ENCODE assay signal across 19 cellular contexts in the genomic region with DNA sequence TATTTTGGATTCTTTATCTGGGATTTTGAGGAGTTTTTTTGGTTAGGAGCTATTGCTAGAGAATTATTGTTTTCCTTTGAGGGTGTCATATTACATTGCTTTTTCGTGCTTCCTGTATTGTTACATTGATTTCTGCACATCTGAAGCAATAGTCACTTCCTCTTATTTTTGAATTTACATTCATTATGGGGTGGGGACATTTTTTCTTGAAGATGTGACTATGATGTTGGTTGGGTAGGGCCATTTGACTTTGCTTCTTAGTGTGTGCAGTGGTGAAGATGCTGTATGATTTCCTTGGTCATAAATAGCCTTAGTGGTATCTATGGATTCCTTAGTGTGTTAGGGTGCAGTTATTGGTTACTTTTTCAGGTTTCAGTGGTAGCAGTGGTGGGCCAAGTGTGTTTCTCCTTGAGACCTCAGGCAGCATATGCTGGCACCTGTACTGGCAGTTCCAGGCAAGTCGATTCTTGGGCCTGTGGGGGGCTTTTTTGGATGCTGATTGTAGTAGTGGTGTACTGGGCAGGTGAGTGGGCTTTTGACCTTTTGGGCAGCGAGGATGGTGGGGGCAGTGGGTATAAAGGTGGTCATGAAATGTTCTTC.
DNase-seq lines count a peak whose midpoint lies in the region; ATAC-seq, FAIRE-seq and TF ChIP-seq lines count a peak whose summit lies in the region.
"Had no signal": no experiment of that assay in that cellular context is flagged by ENCODE, and none has a peak within 500 bp of the region (broad histone marks: within the 10 kb centered on the region; RNA-seq: fewer than 3 reads in every experiment).

No MANE protein-coding gene starts in this region.

- intact Hi-C loops in OCI-LY7 (cut with micrococcal nuclease; ENCODE audit: unreplicated experiment): no loop called here

- no peak overlapping the region for H2AK5ac ChIP-seq in mesendoderm (ENCODE audit: low read length)

- TF ChIP-seq CTCF in OCI-LY7 (conservative IDR thresholded peaks at IDR 0.05; ENCODE audit: low read length) (no peak), bronchial epithelial cell (IDR thresholded peaks at IDR 0.05; ENCODE audit: insufficient read depth, low read length, severe bottlenecking) (no peak)

- H3K27me3 ChIP-seq in bronchial epithelial cell (ENCODE audit: control insufficient read depth, insufficient read depth, low read length) (no peaks in the 10 kb centered on the region), mesendoderm (ENCODE audit: insufficient read depth, low read length, poor library complexity) (no peaks in the 10 kb centered on the region)
- H3K27me3 ChIP-seq: testis had no signal

- H3K4me3 ChIP-seq in OCI-LY7 (ENCODE audit: low read depth, low read length, poor library complexity, severe bottlenecking): no peak overlapping the region
- H3K4me3 ChIP-seq in bronchial epithelial cell (ENCODE audit: low read depth, low read length): no peak overlapping the region
- no peak overlapping the region for H3K4me3 ChIP-seq in mesendoderm (ENCODE audit: low read length)
- H3K4me3 ChIP-seq: testis had no signal

- H3K79me2 ChIP-seq in OCI-LY7 (ENCODE audit: insufficient read depth, low read depth, low read length) (no peaks in the 10 kb centered on the region), mesendoderm (ENCODE audit: control insufficient read depth, insufficient read depth, low read length) (no peaks in the 10 kb centered on the region)

- FAIRE-seq in bronchial epithelial cell (lab: Jason Lieb, UNC): no peak
- FAIRE-seq: astrocyte had no signal

- no peak overlapping the region for H4K8ac ChIP-seq in mesendoderm (ENCODE audit: low read depth, low read length)

- no peaks in the 10 kb centered on the region for H4K20me1 ChIP-seq in OCI-LY7 (ENCODE audit: insufficient read depth, low read length)

- H3K27ac Mint-ChIP-seq in activated CD8-positive, alpha-beta memory T cell treated with anti-CD3 and anti-CD28 coated beads, Interleukin-2, amount 10 ng/mL, durations not matched to agents 7 days and 5 days: peak overlapping the region; percentile 77
- peak overlapping the region; percentile 92 for H3K27ac Mint-ChIP-seq in stimulated activated naive B cell treated with anti-CD40 and anti-IgM and Interleukin-4, amounts not matched to agents 10 μg/mL and 1 μg/mL and 100 μg/mL, for 72 hours

- no peak overlapping the region for H4K5ac ChIP-seq in mesendoderm (ENCODE audit: low read length)

- H3K27ac ChIP-seq in OCI-LY7 (ENCODE audit: low read depth, low read length, poor library complexity, severe bottlenecking) (no peak overlapping the region), mesendoderm (ENCODE audit: low read depth, low read length) (no peak overlapping the region)
- H3K27ac ChIP-seq: testis, WERI-Rb-1 had no signal

- ATAC-seq in activated CD8-positive, alpha-beta memory T cell treated with anti-CD3 and anti-CD28 coated beads, Interleukin-2, amount 10 ng/mL, durations not matched to agents 7 days and 5 days: peak; percentile 67
- ATAC-seq in stimulated activated naive B cell treated with anti-CD40 and anti-IgM and Interleukin-4, amounts not matched to agents 10 μg/mL and 1 μg/mL and 100 μg/mL, for 72 hours (replicated peaks): peak; percentile 83 to 87
- ATAC-seq in GM18519 (IDR thresholded peaks at IDR 0.05; ENCODE audit: low FRiP score, unreplicated experiment): no peak
- no peak for ATAC-seq in HG03025 (IDR thresholded peaks at IDR 0.05; ENCODE audit: low FRiP score, unreplicated experiment)
- ATAC-seq: esophagus mucosa had no signal

- peaks cover 11% of the 10 kb centered on the region; the same call in 1 of the 2 replicates for H3K9me3 ChIP-seq in OCI-LY7 (ENCODE audit: low read length)
- H3K9me3 ChIP-seq: testis had no signal

- no peak overlapping the region for H2BK120ac ChIP-seq in mesendoderm (ENCODE audit: low read depth, low read length)

- no peak overlapping the region for H2BK5ac ChIP-seq in mesendoderm (ENCODE audit: low read length)

- BruUV-seq in OCI-LY7 (replicated peaks; lab: Mats Ljungman, UMichigan): no TSS peak

- H3K79me1 ChIP-seq in mesendoderm (ENCODE audit: low read length): no peaks in the 10 kb centered on the region

- H2AFZ ChIP-seq in OCI-LY7 (ENCODE audit: low read length): no peak overlapping the region

- H3K36me3 ChIP-seq in OCI-LY7 (ENCODE audit: insufficient read depth, low read length) (peaks cover 57% of the 10 kb centered on the region), bronchial epithelial cell (ENCODE audit: control insufficient read depth, insufficient read depth, low read length) (no peaks in the 10 kb centered on the region), mesendoderm (ENCODE audit: control insufficient read depth, insufficient read depth, low read length) (no peaks in the 10 kb centered on the region)
- H3K36me3 ChIP-seq: WERI-Rb-1 had no signal

- CTCF ChIA-PET in activated CD8-positive, alpha-beta memory T cell treated with anti-CD3 and anti-CD28 coated beads, Interleukin-2, amount 10 ng/mL, durations not matched to agents 7 days and 5 days (lab: Charles Lee): no interaction called here
- CTCF ChIA-PET in OCI-LY7 (lab: Charles Lee; ENCODE audit: unreplicated experiment): no interaction called here

- no peak overlapping the region for H3K9ac ChIP-seq in mesendoderm (ENCODE audit: low read length)

- peak overlapping the region; percentile 1 for H3K4me3 Mint-ChIP-seq in activated CD8-positive, alpha-beta memory T cell treated with anti-CD3 and anti-CD28 coated beads, Interleukin-2, amount 10 ng/mL, durations not matched to agents 7 days and 5 days
- H3K4me3 Mint-ChIP-seq in stimulated activated naive B cell treated with anti-CD40 and anti-IgM and Interleukin-4, amounts not matched to agents 10 μg/mL and 1 μg/mL and 100 μg/mL, for 72 hours: peak overlapping the region; percentile 61 to 69

- no peak for DNase-seq in activated CD8-positive, alpha-beta memory T cell treated with anti-CD3 and anti-CD28 coated beads, Interleukin-2, amount 10 ng/mL, durations not matched to agents 7 days and 5 days
- DNase-seq in activated CD8-positive, alpha-beta memory T cell treated with anti-CD3 and anti-CD28 coated beads, Interleukin-2, amount 50 U/mL, for 48 hours: no peak
- DNase-seq in OCI-LY7 (ENCODE audit: low spot score) (peak; percentile 24), bronchial epithelial cell (ENCODE audit: low read depth) (peak; percentile 40), mesendoderm (no peak)
- DNase-seq in stimulated activated naive B cell treated with anti-CD40 and anti-IgM and Interleukin-4, amounts not matched to agents 10 μg/mL and 1 μg/mL and 100 μg/mL, for 72 hours: no peak
- DNase-seq: ACHN; H7; kidney glomerular epithelial cell; NCI-H1092; NK-92 treated with Interleukin-12 subunit alpha and Interleukin-12 subunit beta, amount 100 ng/mL, for 24 hours; posterior cingulate gyrus; stimulated activated CD4-positive, alpha-beta T cell treated with anti-CD3 and anti-CD28 coated beads, Interleukin-2, amount 100 ng/mL, for 48 hours; testis; WERI-Rb-1 had no signal

- no peak overlapping the region for H3K4ac ChIP-seq in mesendoderm (ENCODE audit: low read depth, low read length)

- H2BK15ac ChIP-seq in mesendoderm (replicated peaks; ENCODE audit: low read depth): no peak overlapping the region

- no peak overlapping the region for H3K23ac ChIP-seq in mesendoderm (ENCODE audit: low read length)

- no peaks in the 10 kb centered on the region for H3K9me3 Mint-ChIP-seq in activated CD8-positive, alpha-beta memory T cell treated with anti-CD3 and anti-CD28 coated beads, Interleukin-2, amount 10 ng/mL, durations not matched to agents 7 days and 5 days (ENCODE audit: low read depth)
- peaks cover 5 to 8% of the 10 kb centered on the region in 2 donors for H3K9me3 Mint-ChIP-seq in stimulated activated naive B cell treated with anti-CD40 and anti-IgM and Interleukin-4, amounts not matched to agents 10 μg/mL and 1 μg/mL and 100 μg/mL, for 72 hours

- H3K27me3 Mint-ChIP-seq in activated CD8-positive, alpha-beta memory T cell treated with anti-CD3 and anti-CD28 coated beads, Interleukin-2, amount 10 ng/mL, durations not matched to agents 7 days and 5 days: no peaks in the 10 kb centered on the region
- H3K27me3 Mint-ChIP-seq in stimulated activated naive B cell treated with anti-CD40 and anti-IgM and Interleukin-4, amounts not matched to agents 10 μg/mL and 1 μg/mL and 100 μg/mL, for 72 hours: no peaks in the 10 kb centered on the region

- no peak overlapping the region for H3K18ac ChIP-seq in mesendoderm (ENCODE audit: low read length)

- H3K36me3 Mint-ChIP-seq in activated CD8-positive, alpha-beta memory T cell treated with anti-CD3 and anti-CD28 coated beads, Interleukin-2, amount 10 ng/mL, durations not matched to agents 7 days and 5 days: peaks cover 76% of the 10 kb centered on the region
- H3K36me3 Mint-ChIP-seq in stimulated activated naive B cell treated with anti-CD40 and anti-IgM and Interleukin-4, amounts not matched to agents 10 μg/mL and 1 μg/mL and 100 μg/mL, for 72 hours: peaks cover 81 to 86% of the 10 kb centered on the region in 2 donors

- H3K9me2 ChIP-seq in OCI-LY7 (ENCODE audit: insufficient read depth, low read length): no peaks in the 10 kb centered on the region

- WGBS in mesendoderm (ENCODE audit: extremely low coverage, insufficient coverage, low lambda C conversion rate): no CpG with 5 or more reads among the region's 3 CpGs

- POLR2A ChIA-PET in OCI-LY7 (lab: Charles Lee): no interaction called here

- peaks cover 50% of the 10 kb centered on the region for H3K4me1 Mint-ChIP-seq in activated CD8-positive, alpha-beta memory T cell treated with anti-CD3 and anti-CD28 coated beads, Interleukin-2, amount 10 ng/mL, durations not matched to agents 7 days and 5 days
- H3K4me1 Mint-ChIP-seq in stimulated activated naive B cell treated with anti-CD40 and anti-IgM and Interleukin-4, amounts not matched to agents 10 μg/mL and 1 μg/mL and 100 μg/mL, for 72 hours: peaks cover 36 to 67% of the 10 kb centered on the region in 2 donors

- H3K4me2 ChIP-seq in OCI-LY7 (ENCODE audit: low read length) (peak overlapping the region; percentile 7; the same call in 1 of the 2 replicates), mesendoderm (ENCODE audit: low read length) (no peak overlapping the region)

- H3K4me1 ChIP-seq in OCI-LY7 (ENCODE audit: insufficient read depth, low read length, poor library complexity, severe bottlenecking) (peaks cover 25% of the 10 kb centered on the region), mesendoderm (ENCODE audit: control insufficient read depth, low read depth, low read length) (no peaks in the 10 kb centered on the region)
- H3K4me1 ChIP-seq: testis had no signal

- H3K56ac ChIP-seq in mesendoderm (ENCODE audit: low read length): no peak overlapping the region

Comparison
In these comparisons a context has a peak if more than half of its experiments do, and no peak if none do; other contexts are left out.
1. ATAC-seq: peak in activated CD8-positive, alpha-beta memory T cell treated with anti-CD3 and anti-CD28 coated beads, Interleukin-2, amount 10 ng/mL, durations not matched to agents 7 days and 5 days (single experiment) and stimulated activated naive B cell treated with anti-CD40 and anti-IgM and Interleukin-4, amounts not matched to agents 10 μg/mL and 1 μg/mL and 100 μg/mL, for 72 hours (2 of 2); none in GM18519 (single experiment) and HG03025 (single experiment).
2. DNase-seq: peak in OCI-LY7 (single experiment) and bronchial epithelial cell (single experiment); none in activated CD8-positive, alpha-beta memory T cell treated with anti-CD3 and anti-CD28 coated beads, Interleukin-2, amount 10 ng/mL, durations not matched to agents 7 days and 5 days (single experiment), activated CD8-positive, alpha-beta memory T cell treated with anti-CD3 and anti-CD28 coated beads, Interleukin-2, amount 50 U/mL, for 48 hours (single experiment), stimulated activated naive B cell treated with anti-CD40 and anti-IgM and Interleukin-4, amounts not matched to agents 10 μg/mL and 1 μg/mL and 100 μg/mL, for 72 hours (single experiment) and mesendoderm (single experiment).